In the genomic region with DNA sequence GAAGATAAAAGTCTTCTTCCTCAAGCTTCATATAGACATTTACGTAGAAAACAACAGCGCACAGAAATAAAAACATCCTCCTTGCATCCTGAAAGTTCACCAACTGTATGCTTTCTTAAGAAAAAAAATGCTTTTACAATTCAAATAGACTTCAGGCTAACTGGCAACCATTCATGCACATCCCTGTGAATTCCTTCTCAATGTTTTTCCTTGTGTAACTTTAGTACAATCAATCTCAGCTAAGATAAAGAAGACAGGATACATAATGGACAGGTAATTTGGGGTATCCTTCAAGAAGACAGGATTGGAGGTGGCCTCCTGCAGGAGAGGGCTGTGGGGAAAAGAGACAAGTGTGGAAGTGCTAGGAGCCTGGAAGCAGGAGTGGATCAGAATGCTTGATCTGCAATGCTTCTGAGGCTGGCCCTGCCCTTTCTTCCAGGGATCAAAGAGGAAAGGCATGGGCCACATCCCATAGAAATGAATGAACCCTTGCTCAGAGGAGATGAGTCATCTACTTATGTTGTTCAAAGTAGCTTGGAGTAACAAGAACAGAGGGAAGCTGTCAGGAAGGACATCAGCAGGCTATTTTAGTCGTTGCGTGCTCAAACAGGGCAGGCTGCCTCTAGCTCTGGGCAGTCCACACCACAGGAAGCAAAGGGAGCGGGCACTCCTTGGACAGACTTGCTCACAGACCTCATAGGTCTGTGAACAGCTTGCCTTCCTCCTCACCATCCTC, we compare ENCODE assay signal across 10 cellular contexts.
DNase-seq lines count a peak whose midpoint lies in the region; ATAC-seq and TF ChIP-seq lines count a peak whose summit lies in the region.
"Had no signal": no experiment of that assay in that cellular context is flagged by ENCODE, and none has a peak within 500 bp of the region (broad histone marks: within the 10 kb centered on the region; RNA-seq: fewer than 3 reads in every experiment).

No MANE protein-coding gene starts in this region.

- peaks cover under 1% of the 10 kb centered on the region for H3K36me3 Mint-ChIP-seq in natural killer cell treated with Interleukin-12 subunit alpha and Interleukin-12 subunit beta and Interleukin-15 and Interleukin-18, amount 100 ng/mL, for 72 hours

- H3K27me3 Mint-ChIP-seq in natural killer cell treated with Interleukin-12 subunit alpha and Interleukin-12 subunit beta and Interleukin-15 and Interleukin-18, amount 100 ng/mL, for 72 hours: no peaks in the 10 kb centered on the region

- no peaks in the 10 kb centered on the region; the same call in 1 of the 2 replicates for H3K36me3 ChIP-seq in BJ (ENCODE audit: control insufficient read depth, insufficient read depth, low read length)

- no peaks in the 10 kb centered on the region for H3K9me3 Mint-ChIP-seq in natural killer cell treated with Interleukin-12 subunit alpha and Interleukin-12 subunit beta and Interleukin-15 and Interleukin-18, amount 100 ng/mL, for 72 hours

- CTCF ChIA-PET in BJ (lab: Yijun Ruan, JAX): interaction anchor here (0.7 to 0.8 kb wide), 2 partner anchors 25 to 62 kb away, joined by 3 to 4 read pairs; no protein-coding TSS in a partner anchor

- TF ChIP-seq CTCF in BJ (IDR thresholded peaks at IDR 0.05; ENCODE audit: insufficient read depth, low read depth, low read length) (no peak), epithelial cell of proximal tubule (conservative IDR thresholded peaks at IDR 0.05; ENCODE audit: low read depth, low read length) (no peak)

- ATAC-seq in natural killer cell treated with Interleukin-12 subunit alpha and Interleukin-12 subunit beta and Interleukin-15 and Interleukin-18, amount 100 ng/mL, for 72 hours: no peak
- ATAC-seq in GM18867 (IDR thresholded peaks at IDR 0.05; ENCODE audit: unreplicated experiment): no peak
- ATAC-seq in HG03159 (IDR thresholded peaks at IDR 0.05; ENCODE audit: unreplicated experiment): no peak
- no peak for ATAC-seq in HG03342 (IDR thresholded peaks at IDR 0.05; ENCODE audit: unreplicated experiment)

- H3K27me3 ChIP-seq in BJ (ENCODE audit: control insufficient read depth, insufficient read depth, low read length): no peaks in the 10 kb centered on the region
- H3K27me3 ChIP-seq: dorsolateral prefrontal cortex had no signal

- DNase-seq in BJ (ENCODE audit: low read depth) (peak; percentile 75), MV-4-11 (lab: John Stamatoyannopoulos, UW) (peak; percentile 77), epithelial cell of proximal tubule (ENCODE audit: low read depth) (peak; percentile 90), activated T-cell treated with anti-CD3 and anti-CD28 coated beads for 4 hours (no peak)
- DNase-seq in natural killer cell treated with Interleukin-12 subunit alpha and Interleukin-12 subunit beta and Interleukin-15 and Interleukin-18, amount 100 ng/mL, for 72 hours (ENCODE audit: low spot score): no peak
- DNase-seq: NCI-H446 had no signal

- POLR2A ChIA-PET in BJ (lab: Charles Lee): no interaction called here

- peaks cover 39 to 44% of the 10 kb centered on the region in 2 donors for H3K4me1 Mint-ChIP-seq in natural killer cell treated with Interleukin-12 subunit alpha and Interleukin-12 subunit beta and Interleukin-15 and Interleukin-18, amount 100 ng/mL, for 72 hours (ENCODE audit: low read depth in 2 of 2)

- peak overlapping the region; percentile 77 for H3K4me3 Mint-ChIP-seq in natural killer cell treated with Interleukin-12 subunit alpha and Interleukin-12 subunit beta and Interleukin-15 and Interleukin-18, amount 100 ng/mL, for 72 hours

- H3K4me3 ChIP-seq in BJ (ENCODE audit: low read depth, low read length): no peak overlapping the region
- no peak overlapping the region for H3K4me3 ChIP-seq in epithelial cell of proximal tubule (ENCODE audit: low read depth, low read length)
- H3K4me3 ChIP-seq: dorsolateral prefrontal cortex had no signal

- H3K27ac Mint-ChIP-seq in natural killer cell treated with Interleukin-12 subunit alpha and Interleukin-12 subunit beta and Interleukin-15 and Interleukin-18, amount 100 ng/mL, for 72 hours: peak overlapping the region; percentile 80 to 86

Comparison
In these comparisons a context has a peak if more than half of its experiments do, and no peak if none do; other contexts are left out.
1. DNase-seq: peak in BJ (single experiment), MV-4-11 (single experiment) and epithelial cell of proximal tubule (single experiment); none in natural killer cell treated with Interleukin-12 subunit alpha and Interleukin-12 subunit beta and Interleukin-15 and Interleukin-18, amount 100 ng/mL, for 72 hours (single experiment) and activated T-cell treated with anti-CD3 and anti-CD28 coated beads for 4 hours (single experiment).